In genomic region chr13:99894105-99894504, GRCh38 we compare ENCODE assay signal across 19 cellular contexts.
DNase-seq lines count a peak whose midpoint lies in the region; ATAC-seq lines count a peak whose summit lies in the region.
"Had no signal": no experiment of that assay in that cellular context is flagged by ENCODE, and none has a peak within 500 bp of the region (broad histone marks: within the 10 kb centered on the region; RNA-seq: fewer than 3 reads in every experiment).

No MANE protein-coding gene starts in this region.

- CTCF ChIA-PET in activated CD8-positive, alpha-beta memory T cell treated with anti-CD3 and anti-CD28 coated beads, Interleukin-2, amount 10 ng/mL, durations not matched to agents 7 days and 5 days (lab: Charles Lee): interaction anchor here (2.3 kb wide), 1 partner anchor 238 kb away, joined by 8 read pairs; no protein-coding TSS in a partner anchor
- CTCF ChIA-PET in T-cell (lab: Charles Lee): no interaction called here

- H3K4me1 Mint-ChIP-seq in activated CD8-positive, alpha-beta memory T cell treated with anti-CD3 and anti-CD28 coated beads, Interleukin-2, amount 10 ng/mL, durations not matched to agents 7 days and 5 days: peaks cover 12% of the 10 kb centered on the region
- H3K4me1 Mint-ChIP-seq in T-cell: peaks cover 7 to 19% (median 15%) of the 10 kb centered on the region in 3 donors
- H3K4me1 Mint-ChIP-seq in effector memory CD8-positive, alpha-beta T cell (ENCODE audit: low read depth in 2 of 2): peaks cover 8 to 11% of the 10 kb centered on the region in 2 donors
- peaks cover 18% of the 10 kb centered on the region for H3K4me1 Mint-ChIP-seq in stimulated activated effector memory CD8-positive, alpha-beta T cell treated with anti-CD3 and anti-CD28 coated beads, Interleukin-12 subunit alpha, Interleukin-12 subunit beta, amount 100 ng/mL, for 72 hours

- H3K36me3 Mint-ChIP-seq in activated CD8-positive, alpha-beta memory T cell treated with anti-CD3 and anti-CD28 coated beads, Interleukin-2, amount 10 ng/mL, durations not matched to agents 7 days and 5 days: peaks cover 2% of the 10 kb centered on the region
- peaks cover 4% of the 10 kb centered on the region for H3K36me3 Mint-ChIP-seq in T-cell
- H3K36me3 Mint-ChIP-seq in effector memory CD8-positive, alpha-beta T cell (ENCODE audit: insufficient read depth): peaks cover 4% of the 10 kb centered on the region
- no peaks in the 10 kb centered on the region for H3K36me3 Mint-ChIP-seq in stimulated activated effector memory CD8-positive, alpha-beta T cell treated with anti-CD3 and anti-CD28 coated beads, Interleukin-12 subunit alpha, Interleukin-12 subunit beta, amount 100 ng/mL, for 72 hours

- peaks cover 58% of the 10 kb centered on the region for H3K27me3 Mint-ChIP-seq in activated CD8-positive, alpha-beta memory T cell treated with anti-CD3 and anti-CD28 coated beads, Interleukin-2, amount 10 ng/mL, durations not matched to agents 7 days and 5 days
- H3K27me3 Mint-ChIP-seq in T-cell: peaks cover 36 to 46% of the 10 kb centered on the region in 2 donors
- peaks cover 32 to 53% of the 10 kb centered on the region in 2 donors for H3K27me3 Mint-ChIP-seq in effector memory CD8-positive, alpha-beta T cell

- no peaks in the 10 kb centered on the region for H3K9me3 Mint-ChIP-seq in activated CD8-positive, alpha-beta memory T cell treated with anti-CD3 and anti-CD28 coated beads, Interleukin-2, amount 10 ng/mL, durations not matched to agents 7 days and 5 days (ENCODE audit: low read depth)
- no peaks in the 10 kb centered on the region for H3K9me3 Mint-ChIP-seq in T-cell
- H3K9me3 Mint-ChIP-seq in effector memory CD8-positive, alpha-beta T cell: no peaks in the 10 kb centered on the region
- no peaks in the 10 kb centered on the region for H3K9me3 Mint-ChIP-seq in stimulated activated effector memory CD8-positive, alpha-beta T cell treated with anti-CD3 and anti-CD28 coated beads, Interleukin-12 subunit alpha, Interleukin-12 subunit beta, amount 100 ng/mL, for 72 hours

- ATAC-seq in activated CD8-positive, alpha-beta memory T cell treated with anti-CD3 and anti-CD28 coated beads, Interleukin-2, amount 10 ng/mL, durations not matched to agents 7 days and 5 days: no peak
- ATAC-seq in T-cell (replicated peaks in 1 of 4) (no peak), esophagus mucosa (no peak), GM18867 (IDR thresholded peaks at IDR 0.05; ENCODE audit: unreplicated experiment) (no peak)
- ATAC-seq in effector memory CD8-positive, alpha-beta T cell (replicated peaks): no peak
- ATAC-seq in stimulated activated effector memory CD8-positive, alpha-beta T cell treated with anti-CD3 and anti-CD28 coated beads, Interleukin-12 subunit alpha, Interleukin-12 subunit beta, amount 100 ng/mL, for 72 hours: no peak
- ATAC-seq: activated CD4-positive, CD25-positive, alpha-beta regulatory T cell treated with anti-CD3 and anti-CD28 coated beads, Interleukin-2, amount 50 U/mL, for 24 hours; HCT116 had no signal

- peak overlapping the region; percentile 20 for H3K4me3 Mint-ChIP-seq in activated CD8-positive, alpha-beta memory T cell treated with anti-CD3 and anti-CD28 coated beads, Interleukin-2, amount 10 ng/mL, durations not matched to agents 7 days and 5 days
- H3K4me3 Mint-ChIP-seq in T-cell: peak overlapping the region in 2 of 3 donors; percentile 25 to 83
- peak overlapping the region; percentile 77 to 89 for H3K4me3 Mint-ChIP-seq in effector memory CD8-positive, alpha-beta T cell
- H3K4me3 Mint-ChIP-seq in stimulated activated effector memory CD8-positive, alpha-beta T cell treated with anti-CD3 and anti-CD28 coated beads, Interleukin-12 subunit alpha, Interleukin-12 subunit beta, amount 100 ng/mL, for 72 hours: peak overlapping the region; percentile 65

- H3K27ac Mint-ChIP-seq in activated CD8-positive, alpha-beta memory T cell treated with anti-CD3 and anti-CD28 coated beads, Interleukin-2, amount 10 ng/mL, durations not matched to agents 7 days and 5 days: no peak overlapping the region
- no peak overlapping the region for H3K27ac Mint-ChIP-seq in T-cell
- no peak overlapping the region for H3K27ac Mint-ChIP-seq in effector memory CD8-positive, alpha-beta T cell
- H3K27ac Mint-ChIP-seq in stimulated activated effector memory CD8-positive, alpha-beta T cell treated with anti-CD3 and anti-CD28 coated beads, Interleukin-12 subunit alpha, Interleukin-12 subunit beta, amount 100 ng/mL, for 72 hours: no peak overlapping the region

- POLR2A ChIA-PET in T-cell (lab: Charles Lee): no interaction called here

- DNase-seq in activated CD8-positive, alpha-beta memory T cell treated with anti-CD3 and anti-CD28 coated beads, Interleukin-2, amount 10 ng/mL, durations not matched to agents 7 days and 5 days: peak; percentile 33
- DNase-seq in activated CD8-positive, alpha-beta memory T cell treated with anti-CD3 and anti-CD28 coated beads, Interleukin-2, amount 50 U/mL, for 48 hours: no peak
- DNase-seq in T-cell: no peak
- DNase-seq in effector memory CD8-positive, alpha-beta T cell: no peak
- DNase-seq in stimulated activated effector memory CD8-positive, alpha-beta T cell treated with anti-CD3 and anti-CD28 coated beads, Interleukin-12 subunit alpha, Interleukin-12 subunit beta, amount 100 ng/mL, for 72 hours (ENCODE audit: low spot score in 2 of 2): no peak
- no peak for DNase-seq in glomerular visceral epithelial cell (ENCODE audit: extremely low spot score)
- DNase-seq: activated CD8-positive, alpha-beta memory T cell treated with anti-CD3 and anti-CD28 coated beads for 24 hours; activated T-cell treated with anti-CD3 and anti-CD28 coated beads, Interleukin-2, amount 50 U/mL, for 48 hours; BE2C; KG1; kidney glomerular epithelial cell; NCI-H1694 treated with DMSO at 0.1 percent for 48 hours; sigmoid colon; stimulated activated CD4-positive, alpha-beta T cell treated with anti-CD3 and anti-CD28 coated beads, Interleukin-15, amount 100 ng/mL, for 24 hours; upper lobe of left lung had no signal

Comparison
In these comparisons a context has a peak if more than half of its experiments do, and no peak if none do; other contexts are left out.
1. H3K4me3 Mint-ChIP-seq: peak in every context shown above with its lines; median percentile 83 in effector memory CD8-positive, alpha-beta T cell; 65 in stimulated activated effector memory CD8-positive, alpha-beta T cell treated with anti-CD3 and anti-CD28 coated beads, Interleukin-12 subunit alpha, Interleukin-12 subunit beta, amount 100 ng/mL, for 72 hours; 54 in T-cell; 20 in activated CD8-positive, alpha-beta memory T cell treated with anti-CD3 and anti-CD28 coated beads, Interleukin-2, amount 10 ng/mL, durations not matched to agents 7 days and 5 days.